Comparison of ENCODE assay signal across 18 cellular contexts in genomic region chr2:58734365-58734764, GRCh38.
DNase-seq lines count a peak whose midpoint lies in the region; ATAC-seq and TF ChIP-seq lines count a peak whose summit lies in the region.
"Had no signal": no experiment of that assay in that cellular context is flagged by ENCODE, and none has a peak within 500 bp of the region (broad histone marks: within the 10 kb centered on the region; RNA-seq: fewer than 3 reads in every experiment).

No MANE protein-coding gene starts in this region.

- ATAC-seq in activated CD8-positive, alpha-beta T cell treated with anti-CD3 and anti-CD28 coated beads for 36 hours, result no peak
- no peak for ATAC-seq in effector memory CD8-positive, alpha-beta T cell (replicated peaks)
- no peak for ATAC-seq in GM18909 (IDR thresholded peaks at IDR 0.05; ENCODE audit: poor library complexity, unreplicated experiment)
- no peak for ATAC-seq in activated CD8-positive, alpha-beta memory T cell treated with anti-CD3 and anti-CD28 coated beads, Interleukin-2, amount 10 ng/mL, durations not matched to agents 7 days and 5 days
- ATAC-seq: activated CD4-positive, alpha-beta T cell treated with anti-CD3 and anti-CD28 coated beads for 36 hours; activated T-cell treated with anti-CD3 and anti-CD28 coated beads, Interleukin-2, amount 50 U/mL, for 72 hours; left cardiac atrium; right cardiac atrium had no signal

- CTCF ChIA-PET in activated CD8-positive, alpha-beta T cell treated with anti-CD3 and anti-CD28 coated beads for 36 hours (lab: Charles Lee), result no interaction called here
- CTCF ChIA-PET in activated CD8-positive, alpha-beta memory T cell treated with anti-CD3 and anti-CD28 coated beads, Interleukin-2, amount 10 ng/mL, durations not matched to agents 7 days and 5 days (lab: Charles Lee), result no interaction called here

- no peak overlapping the region for H3K4me3 ChIP-seq in epithelial cell of proximal tubule (ENCODE audit: low read depth, low read length)

- H3K36me3 Mint-ChIP-seq in activated CD8-positive, alpha-beta T cell treated with anti-CD3 and anti-CD28 coated beads for 36 hours (ENCODE audit: low read depth), result no peaks in the 10 kb centered on the region
- no peaks in the 10 kb centered on the region for H3K36me3 Mint-ChIP-seq in effector memory CD8-positive, alpha-beta T cell (ENCODE audit: insufficient read depth)
- no peaks in the 10 kb centered on the region for H3K36me3 Mint-ChIP-seq in activated CD8-positive, alpha-beta memory T cell treated with anti-CD3 and anti-CD28 coated beads, Interleukin-2, amount 10 ng/mL, durations not matched to agents 7 days and 5 days
- H3K36me3 Mint-ChIP-seq: naive B cell had no signal

- H3K27ac Mint-ChIP-seq in activated CD8-positive, alpha-beta T cell treated with anti-CD3 and anti-CD28 coated beads for 36 hours, result no peak overlapping the region
- H3K27ac Mint-ChIP-seq in effector memory CD8-positive, alpha-beta T cell, result no peak overlapping the region
- H3K27ac Mint-ChIP-seq in activated CD8-positive, alpha-beta memory T cell treated with anti-CD3 and anti-CD28 coated beads, Interleukin-2, amount 10 ng/mL, durations not matched to agents 7 days and 5 days, result no peak overlapping the region
- H3K27ac Mint-ChIP-seq: activated CD4-positive, alpha-beta T cell treated with anti-CD3 and anti-CD28 coated beads for 36 hours; activated T-cell treated with anti-CD3 and anti-CD28 coated beads, Interleukin-2, amount 50 U/mL, for 72 hours; naive B cell; stimulated activated naive CD8-positive, alpha-beta T cell treated with anti-CD3 and anti-CD28 coated beads, Interleukin-15, Interleukin-2, amounts not matched to agents 100 ng/mL and 50 ng/mL, for 24 hours had no signal

- H3K27me3 Mint-ChIP-seq in activated CD8-positive, alpha-beta T cell treated with anti-CD3 and anti-CD28 coated beads for 36 hours, result peaks cover 12% of the 10 kb centered on the region
- H3K27me3 Mint-ChIP-seq in effector memory CD8-positive, alpha-beta T cell, result no peaks in the 10 kb centered on the region
- H3K27me3 Mint-ChIP-seq in activated CD8-positive, alpha-beta memory T cell treated with anti-CD3 and anti-CD28 coated beads, Interleukin-2, amount 10 ng/mL, durations not matched to agents 7 days and 5 days, result peaks cover 3% of the 10 kb centered on the region

- POLR2A ChIA-PET in activated CD8-positive, alpha-beta T cell treated with anti-CD3 and anti-CD28 coated beads for 36 hours (lab: Charles Lee), result no interaction called here

- no peaks in the 10 kb centered on the region for H3K4me1 Mint-ChIP-seq in activated CD8-positive, alpha-beta T cell treated with anti-CD3 and anti-CD28 coated beads for 36 hours (ENCODE audit: low read depth)
- no peaks in the 10 kb centered on the region for H3K4me1 Mint-ChIP-seq in effector memory CD8-positive, alpha-beta T cell (ENCODE audit: low read depth in 2 of 2)
- H3K4me1 Mint-ChIP-seq in activated CD8-positive, alpha-beta memory T cell treated with anti-CD3 and anti-CD28 coated beads, Interleukin-2, amount 10 ng/mL, durations not matched to agents 7 days and 5 days, result no peaks in the 10 kb centered on the region

- H3K9me3 Mint-ChIP-seq in activated CD8-positive, alpha-beta T cell treated with anti-CD3 and anti-CD28 coated beads for 36 hours, result no peaks in the 10 kb centered on the region
- no peaks in the 10 kb centered on the region for H3K9me3 Mint-ChIP-seq in effector memory CD8-positive, alpha-beta T cell
- no peaks in the 10 kb centered on the region for H3K9me3 Mint-ChIP-seq in activated CD8-positive, alpha-beta memory T cell treated with anti-CD3 and anti-CD28 coated beads, Interleukin-2, amount 10 ng/mL, durations not matched to agents 7 days and 5 days (ENCODE audit: low read depth)
- H3K9me3 Mint-ChIP-seq: activated T-cell treated with anti-CD3 and anti-CD28 coated beads, Interleukin-2, amount 50 U/mL, for 72 hours; naive B cell; stimulated activated naive CD8-positive, alpha-beta T cell treated with anti-CD3 and anti-CD28 coated beads, Interleukin-15, Interleukin-2, amounts not matched to agents 100 ng/mL and 50 ng/mL, for 24 hours had no signal

- intact Hi-C loops in activated CD8-positive, alpha-beta T cell treated with anti-CD3 and anti-CD28 coated beads for 36 hours (cut with micrococcal nuclease), result no loop called here

- DNase-seq in COR-L47 (lab: John Stamatoyannopoulos, UW) (peak; percentile 32), HCEC 1CT (peak; percentile 11), NCI-H748 (lab: John Stamatoyannopoulos, UW; ENCODE audit: unreplicated experiment) (peak; percentile 57), epithelial cell of proximal tubule (ENCODE audit: low read depth) (peak; percentile 35)
- DNase-seq in activated CD8-positive, alpha-beta T cell treated with anti-CD3 and anti-CD28 coated beads for 36 hours, result no peak
- DNase-seq in effector memory CD8-positive, alpha-beta T cell, result no peak
- DNase-seq in activated CD8-positive, alpha-beta memory T cell treated with anti-CD3 and anti-CD28 coated beads, Interleukin-2, amount 10 ng/mL, durations not matched to agents 7 days and 5 days, result no peak
- DNase-seq: activated CD4-positive, alpha-beta T cell treated with anti-CD3 and anti-CD28 coated beads for 36 hours; activated T-cell treated with anti-CD3 and anti-CD28 coated beads, Interleukin-2, amount 50 U/mL, for 72 hours; amniotic stem cell; DMS153; foreskin melanocyte; left cardiac atrium; naive B cell; right cardiac atrium; T-helper 2 cell had no signal

- no peak for TF ChIP-seq CTCF in epithelial cell of proximal tubule (conservative IDR thresholded peaks at IDR 0.05; ENCODE audit: low read depth, low read length)
- TF ChIP-seq CTCF in activated CD8-positive, alpha-beta T cell treated with anti-CD3 and anti-CD28 coated beads for 36 hours (IDR thresholded peaks at IDR 0.05), result no peak

- no peak overlapping the region for H3K4me3 Mint-ChIP-seq in activated CD8-positive, alpha-beta T cell treated with anti-CD3 and anti-CD28 coated beads for 36 hours
- no peak overlapping the region for H3K4me3 Mint-ChIP-seq in effector memory CD8-positive, alpha-beta T cell
- no peak overlapping the region for H3K4me3 Mint-ChIP-seq in activated CD8-positive, alpha-beta memory T cell treated with anti-CD3 and anti-CD28 coated beads, Interleukin-2, amount 10 ng/mL, durations not matched to agents 7 days and 5 days
- H3K4me3 Mint-ChIP-seq: activated CD4-positive, alpha-beta T cell treated with anti-CD3 and anti-CD28 coated beads for 36 hours; activated T-cell treated with anti-CD3 and anti-CD28 coated beads, Interleukin-2, amount 50 U/mL, for 72 hours; naive B cell; stimulated activated naive CD8-positive, alpha-beta T cell treated with anti-CD3 and anti-CD28 coated beads, Interleukin-15, Interleukin-2, amounts not matched to agents 100 ng/mL and 50 ng/mL, for 24 hours had no signal

Comparison
In these comparisons a context has a peak if more than half of its experiments do, and no peak if none do; other contexts are left out.
1. DNase-seq: peak in COR-L47 (single experiment), HCEC 1CT (single experiment), NCI-H748 (single experiment) and epithelial cell of proximal tubule (single experiment); none in activated CD8-positive, alpha-beta T cell treated with anti-CD3 and anti-CD28 coated beads for 36 hours (single experiment), effector memory CD8-positive, alpha-beta T cell (0 of 3) and activated CD8-positive, alpha-beta memory T cell treated with anti-CD3 and anti-CD28 coated beads, Interleukin-2, amount 10 ng/mL, durations not matched to agents 7 days and 5 days (single experiment).